In genomic region chr5:148632280-148632679, GRCh38 we compare ENCODE assay signal across 21 cellular contexts. TPM values are rescaled to one million over a fixed set of nuclear protein-coding genes. Genes with fewer than 3 reads are reported as not detected.
DNase-seq lines count a peak whose midpoint lies in the region; ATAC-seq, FAIRE-seq and TF ChIP-seq lines count a peak whose summit lies in the region.
"Had no signal": no experiment of that assay in that cellular context is flagged by ENCODE, and none has a peak within 500 bp of the region (broad histone marks: within the 10 kb centered on the region; RNA-seq: fewer than 3 reads in every experiment).

No MANE protein-coding gene starts in this region.

- POLR2A ChIA-PET in K562 (lab: Yijun Ruan, JAX), result no interaction called here

- no peak for TF ChIP-seq RAD21 in K562 (CRISPR knock-in tag; conservative IDR thresholded peaks at IDR 0.05 in 1 of 2, IDR thresholded peaks at IDR 0.05 in 1 of 2)

- CTCF ChIA-PET in K562 (lab: Yijun Ruan, JAX; ENCODE audit: low intra/inter-chr PET ratio), result no interaction called here

- no peaks in the 10 kb centered on the region for H3K79me2 ChIP-seq in K562 (ENCODE audit: control insufficient read depth, insufficient read depth, low read length)

- no peak overlapping the region for H3K4me3 ChIP-seq in BLaER1 treated with 17β-estradiol and CSF1 and Interleukin-3, amounts not matched to agents 10 nM and 100 nM
- no peak overlapping the region for H3K4me3 ChIP-seq in K562
- H3K4me3 ChIP-seq in mesodermal cell (ENCODE audit: extremely low read depth, insufficient read depth, low read length, poor library complexity, severe bottlenecking), result no peak overlapping the region
- no peak overlapping the region for H3K4me3 ChIP-seq in transverse colon

- TF ChIP-seq EP300 in K562 (IDR thresholded peaks at IDR 0.05; ENCODE audit: low read length) (no peak), transverse colon (IDR thresholded peaks at IDR 0.05; ENCODE audit: low read depth) (no peak)

- no peak for FAIRE-seq in K562 (lab: Jason Lieb, UNC)
- FAIRE-seq: A204.1 had no signal

- peak overlapping the region; percentile 78 for H2AFZ ChIP-seq in K562 (ENCODE audit: low read depth, low read length)

- H3K36me3 ChIP-seq in BLaER1 treated with 17β-estradiol and CSF1 and Interleukin-3, amounts not matched to agents 10 nM and 100 nM, result no peaks in the 10 kb centered on the region
- H3K36me3 ChIP-seq in K562 (ENCODE audit: control insufficient read depth, insufficient read depth, low read length), result no peaks in the 10 kb centered on the region
- H3K36me3 ChIP-seq in mesodermal cell (ENCODE audit: control insufficient read depth, insufficient read depth, low read length), result no peaks in the 10 kb centered on the region
- no peaks in the 10 kb centered on the region for H3K36me3 ChIP-seq in transverse colon
- H3K36me3 ChIP-seq: BE2C had no signal

- H4K20me1 ChIP-seq in BLaER1 treated with 17β-estradiol and CSF1 and Interleukin-3, amounts not matched to agents 10 nM and 100 nM, result no peaks in the 10 kb centered on the region
- no peaks in the 10 kb centered on the region for H4K20me1 ChIP-seq in K562 (replicated peaks; ENCODE audit: control insufficient read depth, insufficient read depth, low read length)

- in situ Hi-C loops in K562 (cut with MboI) (no loop called here), transverse colon (cut with MboI; ENCODE audit: low pct_ligation_motif_present in 1 of 4, low pct_unique_long_range_greater_than_20kb in 1 of 4, low sequenced_read_pairs in 3 of 4) (no loop called here)

- H3K9me1 ChIP-seq in K562 (ENCODE audit: control insufficient read depth, insufficient read depth, low read length), result no peaks in the 10 kb centered on the region

- DNase-seq in K562 (ENCODE audit: extremely low read depth in 1 of 4, low spot score in 3 of 4), result no peak
- no peak for DNase-seq in transverse colon
- DNase-seq in activated CD4-positive, alpha-beta T cell treated with anti-CD3 and anti-CD28 coated beads for 4 hours, result no peak
- DNase-seq in activated gamma-delta T cell treated with Interleukin-2 at 50 U/mL for 16 hours, result no peak
- DNase-seq: ACHN, BE2C, Calu3, DMS79 treated with DMSO at 0.1 percent for 48 hours, GF-D8, GOT3, H7, HFFc6 had no signal

- H3K27me3 ChIP-seq in BLaER1 treated with 17β-estradiol and CSF1 and Interleukin-3, amounts not matched to agents 10 nM and 100 nM, result no peaks in the 10 kb centered on the region
- H3K27me3 ChIP-seq in K562 (ENCODE audit: control insufficient read depth in 2 of 2, insufficient read depth in 2 of 2, low read length in 2 of 2) (no peaks in the 10 kb centered on the region), transverse colon (no peaks in the 10 kb centered on the region)
- H3K27me3 ChIP-seq: BE2C had no signal

- TF ChIP-seq CTCF in K562 (IDR thresholded peaks at IDR 0.05 in 2 of 3, conservative IDR thresholded peaks at IDR 0.05 in 1 of 3; ENCODE audit: insufficient read depth in 2 of 3, low read depth in 1 of 3, low read length in 3 of 3) (no peak), transverse colon (IDR thresholded peaks at IDR 0.05) (no peak)

- no peaks in the 10 kb centered on the region for H3K9me3 ChIP-seq in BLaER1 treated with 17β-estradiol and CSF1 and Interleukin-3, amounts not matched to agents 10 nM and 100 nM (replicated peaks in 1 of 11)
- H3K9me3 ChIP-seq in K562 (replicated peaks; ENCODE audit: control insufficient read depth, insufficient read depth, low read depth, low read length) (no peaks in the 10 kb centered on the region), mesodermal cell (ENCODE audit: control insufficient read depth, low read length) (no peaks in the 10 kb centered on the region), transverse colon (no peaks in the 10 kb centered on the region)
- H3K9me3 ChIP-seq: BE2C had no signal

- 38% methylated on average over 4 of the region's 4 CpGs for WGBS in K562 (ENCODE audit: insufficient coverage, low coverage, missing lambda C conversion rate)
- WGBS in mesodermal cell (ENCODE audit: insufficient coverage in 2 of 2), 2 experiments, result 100% methylated on average over 1 to 3 of the region's 4 CpGs
- 56 to 60% methylated on average over 3 to 4 of the region's 4 CpGs for WGBS in transverse colon (ENCODE audit: low coverage in 1 of 2), 2 donors

- H3K4me2 ChIP-seq in BLaER1 treated with 17β-estradiol and CSF1 and Interleukin-3, amounts not matched to agents 10 nM and 100 nM, result peak overlapping the region in 6 of 11 experiments; percentile 36 to 57 (median 45); a peak in 12 of 22 replicates
- no peak overlapping the region for H3K4me2 ChIP-seq in K562 (ENCODE audit: insufficient read depth, low read length)

- TF ChIP-seq POLR2A in K562 (conservative IDR thresholded peaks at IDR 0.05), result no peak
- TF ChIP-seq POLR2A in transverse colon (IDR thresholded peaks at IDR 0.05), result no peak

- peak; percentile 55; the same call in 2 of the 3 replicates for ATAC-seq in K562
- no peak for ATAC-seq in GM18511 (IDR thresholded peaks at IDR 0.05; ENCODE audit: unreplicated experiment)
- ATAC-seq: HCT116 had no signal

- no peak overlapping the region for H3K27ac ChIP-seq in BLaER1 treated with 17β-estradiol and CSF1 and Interleukin-3, amounts not matched to agents 10 nM and 100 nM
- H3K27ac ChIP-seq in K562 (ENCODE audit: extremely low read depth, low read depth, low read length) (no peak overlapping the region), mesodermal cell (ENCODE audit: low read depth, low read length, severe bottlenecking) (peak overlapping the region; percentile 60), transverse colon (peak overlapping the region in 3 of 4 donors; percentile 8 to 53 (median 14))
- H3K27ac ChIP-seq: HL-60 had no signal

- H3K9ac ChIP-seq in BLaER1 treated with 17β-estradiol and CSF1 and Interleukin-3, amounts not matched to agents 10 nM and 100 nM, result no peak overlapping the region
- H3K9ac ChIP-seq in K562 (ENCODE audit: insufficient read depth in 1 of 2, low read depth in 2 of 2, low read length in 2 of 2), result no peak overlapping the region

- intact Hi-C loops in K562 (cut with micrococcal nuclease), result no loop called here
- intact Hi-C loops in transverse colon (cut with DNase I; ENCODE audit: low total_unique reads), result no loop called here

- peaks cover 0 to 14% (median 9%) of the 10 kb centered on the region in 10 experiments; a peak in 12 of 20 replicates for H3K4me1 ChIP-seq in BLaER1 treated with 17β-estradiol and CSF1 and Interleukin-3, amounts not matched to agents 10 nM and 100 nM
- H3K4me1 ChIP-seq in K562 (replicated peaks in 1 of 2; ENCODE audit: control insufficient read depth in 2 of 2, insufficient read depth in 2 of 2, low read length in 2 of 2) (no peaks in the 10 kb centered on the region), mesodermal cell (ENCODE audit: control insufficient read depth, insufficient read depth, low read length, poor library complexity, severe bottlenecking) (peaks cover 6% of the 10 kb centered on the region), transverse colon (peaks cover 0 to 49% (median 30%) of the 10 kb centered on the region in 4 donors)

- no TSS peak for BruUV-seq in K562 (replicated peaks; lab: Mats Ljungman, UMichigan)

TF ChIP-seq in K562, 482 proteins besides CTCF, POLR2A, EP300 and RAD21:
- no peak for TF ChIP-seq GTF2F1 (IDR thresholded peaks at IDR 0.05; ENCODE audit: low read depth, low read length)

RNA-seq across cellular contexts. Expression of gene HTR4, which starts 22.0 kb away (rescaled TPM):
- 0.77 and 0.90 TPM in 2 replicates for total RNA-seq in K562 (2011; cell fraction: chromatin; rRNA removed; ENCODE audit: low replicate concordance)
- total RNA-seq in K562 (2011; cell fraction: nucleolus; rRNA removed), result 0.17 and 0.26 TPM in 2 replicates
- 0.37 and 0.61 TPM in 2 replicates for total RNA-seq in K562 (2011; cell fraction: nucleoplasm; rRNA removed)
- total RNA-seq in K562 (2014; rRNA removed), result not detected in 2 replicates
- not detected in 2 replicates for total RNA-seq in K562 (2014; rRNA removed; fragmentation: Illumina TruSeq; extraction: Trizol)
- not detected in 2 replicates for total RNA-seq in K562 (2015; rRNA removed; fragmentation: Illumina TruSeq; extraction: Trizol)
- total RNA-seq in K562 (2021), result not detected in 2 replicates
- polyA plus RNA-seq in K562 (2011; rRNA removed), result 0.13 TPM in 1 of 2 replicates, not detected in the other
- polyA plus RNA-seq in K562 (2011; cell fraction: cytosol; rRNA removed), result 0.03 and 0.13 TPM in 2 replicates
- polyA plus RNA-seq in K562 (2011; cell fraction: nucleus; rRNA removed), result 0.17 TPM in 1 of 2 replicates, not detected in the other
- not detected in 2 replicates for polyA plus RNA-seq in K562 (2012)
- not detected in 2 replicates for polyA plus RNA-seq in K562 (2014; fragmentation: Illumina TruSeq; extraction: Trizol)
- polyA plus RNA-seq in K562 (2014; fragmentation: Nextera tagmentation; extraction: Ambion mirVana), result not detected
- polyA plus RNA-seq in K562 (2014; rRNA removed), result 0.09 TPM in 1 of 2 replicates, not detected in the other
- polyA minus RNA-seq in K562 (2011; rRNA and poly(A)+ RNA removed), result 0.15 and 0.60 TPM in 2 replicates
- not detected in 2 replicates for polyA minus RNA-seq in K562 (2011; cell fraction: cytosol; rRNA and poly(A)+ RNA removed)
- not detected in 2 replicates for polyA minus RNA-seq in K562 (2011; cell fraction: nucleus; rRNA and poly(A)+ RNA removed)
- polyA plus RNA-seq in mesodermal cell (2013, experiment 1 of 2), result 0.52 TPM
- 0.30 TPM for polyA plus RNA-seq in mesodermal cell (2013, experiment 2 of 2)
- 10 to 100 TPM; 17.6 to 21.3 (median 19.9) TPM for total RNA-seq in transverse colon
- total RNA-seq: Calu3; CD4-positive, alpha-beta memory T cell; H7; HFFc6; HT1080 had no signal
- polyA plus RNA-seq: CD14-positive monocyte; CD4-positive, alpha-beta memory T cell had no signal

Comparison
In these comparisons a context has a peak if more than half of its experiments do, and no peak if none do; other contexts are left out.
1. H3K27ac ChIP-seq: peak in mesodermal cell (single experiment) and transverse colon (3 of 4); none in BLaER1 treated with 17β-estradiol and CSF1 and Interleukin-3, amounts not matched to agents 10 nM and 100 nM (0 of 11) and K562 (single experiment).
2. RNA of gene HTR4, which starts 22.0 kb away (total RNA-seq): 17.6 to 21.3 TPM in transverse colon; 0.17 to 0.90 TPM in K562; every median in the first group is over 4 times any median in the second.